8 cellular contexts compared by ENCODE assay signal in genomic region chr19:47414469-47414868, GRCh38. TPM values are rescaled to one million over a fixed set of nuclear protein-coding genes. Genes with fewer than 3 reads are reported as not detected.
A peak's percentile ranks its signal among the peaks of the same experiment; 100 is the strongest.
DNase-seq lines count a peak whose midpoint lies in the region; ATAC-seq, FAIRE-seq and TF ChIP-seq lines count a peak whose summit lies in the region.

No MANE protein-coding gene starts in this region.

- H3K9me3 ChIP-seq in Karpas-422 (ENCODE audit: low read length) (no peaks in the 10 kb centered on the region), mucosa of descending colon (no peaks in the 10 kb centered on the region)
- H3K9me3 ChIP-seq in CD8-positive, alpha-beta T cell (ENCODE audit: low read length) = no peaks in the 10 kb centered on the region

- H3K27ac Mint-ChIP-seq in WTC11 = no peak overlapping the region; the same call in 1 of the 2 replicates
- no peak overlapping the region for H3K27ac Mint-ChIP-seq in CD8-positive, alpha-beta T cell

- POLR2A ChIA-PET in WTC11 (lab: Charles Lee) = no interaction called here
- POLR2A ChIA-PET in CD8-positive, alpha-beta T cell (lab: Charles Lee) = no interaction called here

- no peaks in the 10 kb centered on the region for H3K9me2 ChIP-seq in Karpas-422 (replicated peaks; ENCODE audit: insufficient read depth, low read length)

- 0 out of 2 replicates have a peak, but pooled peaks have one; percentile 26 for TF ChIP-seq CTCF in WTC11 (IDR thresholded peaks at IDR 0.05)
- no peak for TF ChIP-seq CTCF in mucosa of descending colon (IDR thresholded peaks at IDR 0.05)
- TF ChIP-seq CTCF in CD8-positive, alpha-beta T cell (IDR thresholded peaks at IDR 0.05) = no peak

- H3K27me3 ChIP-seq in Karpas-422 (ENCODE audit: low read length) = no peaks in the 10 kb centered on the region
- peaks cover 20% of the 10 kb centered on the region for H3K27me3 ChIP-seq in CD8-positive, alpha-beta T cell (ENCODE audit: insufficient read depth, low read length)

- no peak overlapping the region for H3K27ac ChIP-seq in Karpas-422 (ENCODE audit: low read length)
- H3K27ac ChIP-seq in CD8-positive, alpha-beta T cell (ENCODE audit: low read depth, low read length) = no peak overlapping the region

- H3K9me3 Mint-ChIP-seq in WTC11 = no peaks in the 10 kb centered on the region
- H3K9me3 Mint-ChIP-seq in CD8-positive, alpha-beta T cell = no peaks in the 10 kb centered on the region

- H4K20me1 ChIP-seq in Karpas-422 (ENCODE audit: insufficient read depth, low read depth, low read length) = peaks cover 4% of the 10 kb centered on the region; the same call in 1 of the 2 replicates

- H3K27me3 Mint-ChIP-seq in WTC11 (ENCODE audit: low read depth) = peaks cover 39% of the 10 kb centered on the region
- peaks cover 44% of the 10 kb centered on the region for H3K27me3 Mint-ChIP-seq in CD8-positive, alpha-beta T cell (ENCODE audit: low read depth)

- peaks cover 28% of the 10 kb centered on the region for H3K4me1 Mint-ChIP-seq in WTC11
- H3K4me1 Mint-ChIP-seq in CD8-positive, alpha-beta T cell (ENCODE audit: low read depth) = peaks cover 14% of the 10 kb centered on the region

- CTCF ChIA-PET in WTC11 (lab: Charles Lee) = interaction anchor here (0.7 to 2.9 kb wide), 10 partner anchors 14 to 140 kb away, joined by 3 to 24 read pairs (median 4); partner anchors contain the start of genes DHX34 and INAFM1
- CTCF ChIA-PET in CD8-positive, alpha-beta T cell (lab: Charles Lee) = no interaction called here

- no peak overlapping the region for H2AFZ ChIP-seq in Karpas-422 (ENCODE audit: low read length)

- FAIRE-seq in GM19239 (lab: Jason Lieb, UNC) = no peak

- H3K4me3 ChIP-seq in Karpas-422 (ENCODE audit: low read length) (no peak overlapping the region), mucosa of descending colon (no peak overlapping the region)
- no peak overlapping the region for H3K4me3 ChIP-seq in CD8-positive, alpha-beta T cell (ENCODE audit: low read depth, low read length)

- peaks cover 15% of the 10 kb centered on the region for H3K36me3 Mint-ChIP-seq in WTC11
- H3K36me3 Mint-ChIP-seq in CD8-positive, alpha-beta T cell = no peaks in the 10 kb centered on the region

- intact Hi-C loops in mucosa of descending colon (cut with DNase I, micrococcal nuclease) = no loop called here
- intact Hi-C loops in CD8-positive, alpha-beta T cell (cut with DNase I, micrococcal nuclease) = no loop called here

- H3K79me2 ChIP-seq in Karpas-422 (ENCODE audit: low read length) = no peaks in the 10 kb centered on the region

- H3K9ac ChIP-seq in Karpas-422 (ENCODE audit: low read length) = no peak overlapping the region

- peak; percentile 59 for ATAC-seq in WTC11
- peak; percentile 61 for ATAC-seq in mucosa of descending colon
- no peak for ATAC-seq in CD8-positive, alpha-beta T cell

- no peaks in the 10 kb centered on the region for H3K36me3 ChIP-seq in Karpas-422 (ENCODE audit: insufficient read depth, low read length)
- H3K36me3 ChIP-seq in mucosa of descending colon (ENCODE audit: low read depth) = no peaks in the 10 kb centered on the region
- H3K36me3 ChIP-seq in CD8-positive, alpha-beta T cell (ENCODE audit: insufficient read depth, low read length) = no peaks in the 10 kb centered on the region

- peak; percentile 54 for DNase-seq in ELF-1 (ENCODE audit: low read depth, low spot score)
- peak; percentile 76 for DNase-seq in Karpas-422
- DNase-seq in WTC11 (ENCODE audit: low spot score) = peak; percentile 73
- no peak for DNase-seq in mucosa of descending colon
- DNase-seq in GM19239 (ENCODE audit: insufficient read length, low spot score) = no peak
- DNase-seq in islet precursor cell = no peak
- DNase-seq in activated CD4-positive, CD25-positive, alpha-beta regulatory T cell (lab: John Stamatoyannopoulos, UW) = no peak
- DNase-seq in CD8-positive, alpha-beta T cell = no peak

- no peak overlapping the region for H3K4me2 ChIP-seq in Karpas-422 (ENCODE audit: low read depth, low read length, poor library complexity, severe bottlenecking)

- no peak overlapping the region for H3K4me3 Mint-ChIP-seq in WTC11
- H3K4me3 Mint-ChIP-seq in CD8-positive, alpha-beta T cell = no peak overlapping the region

- no peaks in the 10 kb centered on the region for H3K4me1 ChIP-seq in Karpas-422 (ENCODE audit: low read length)
- no peaks in the 10 kb centered on the region for H3K4me1 ChIP-seq in mucosa of descending colon (ENCODE audit: low read depth)
- H3K4me1 ChIP-seq in CD8-positive, alpha-beta T cell (ENCODE audit: insufficient read depth, low read length) = peaks cover 18% of the 10 kb centered on the region

TF ChIP-seq in WTC11, 78 proteins besides CTCF, POLR2A, EP300 and RAD21:
- TF ChIP-seq ZNF121 (CRISPR knock-in tag; IDR thresholded peaks at IDR 0.05) = peak; percentile 72
- TF ChIP-seq SMAD3 (CRISPR knock-in tag; IDR thresholded peaks at IDR 0.05; ENCODE audit: borderline replicate concordance) = 0 out of 2 replicates have a peak, but pooled peaks have one; percentile 43
- 0 out of 2 replicates have a peak, but pooled peaks have one; percentile 27 for TF ChIP-seq SP1 (CRISPR knock-in tag; conservative IDR thresholded peaks at IDR 0.05)
- TF ChIP-seq FOXP1 (CRISPR knock-in tag; IDR thresholded peaks at IDR 0.05; ENCODE audit: borderline replicate concordance) = peak; percentile 84; the same call in 1 of the 2 replicates
- peak; percentile 46; the same call in 1 of the 2 replicates for TF ChIP-seq ATF2 (CRISPR knock-in tag; IDR thresholded peaks at IDR 0.05; ENCODE audit: borderline replicate concordance, low read depth)
- TF ChIP-seq OVOL2 (CRISPR knock-in tag; IDR thresholded peaks at IDR 0.05; ENCODE audit: borderline replicate concordance) = no peak
- no peak for TF ChIP-seq JUN (CRISPR knock-in tag; IDR thresholded peaks at IDR 0.05)
- no peak for TF ChIP-seq ZNF317 (CRISPR knock-in tag; IDR thresholded peaks at IDR 0.05; ENCODE audit: borderline replicate concordance, low read depth)
TF ChIP-seq in WTC11: peak in this region for 5.

RNA-seq across cellular contexts. Expression of gene MEIS3, which starts 4.9 kb away (rescaled TPM):
- total RNA-seq in Karpas-422 (2014; rRNA removed; shearing (Covaris generic); ENCODE audit: low replicate concordance) = 3.3 and 11.2 TPM in 2 replicates
- total RNA-seq in WTC11 (2021) (38.5 to 51.1 TPM (median 48.4 TPM) in 3 replicates), mucosa of descending colon (10 to 100 TPM in 1 of 3 donors, 1 to 10 TPM in 2; 2.1 to 11.6 (median 4.2) TPM)
- total RNA-seq in CD8-positive, alpha-beta T cell = not detected

RNA-seq across cellular contexts. Expression of gene SLC8A2, which starts 57.2 kb away (rescaled TPM):
- 0.22 TPM in 1 of 2 replicates, not detected in the other for total RNA-seq in Karpas-422 (2014; rRNA removed; shearing (Covaris generic); ENCODE audit: low replicate concordance)
- total RNA-seq in WTC11 (2021) = 6.5 to 8.5 TPM (median 6.8 TPM) in 3 replicates
- total RNA-seq in mucosa of descending colon = 10 to 100 TPM in 1 of 3 donors, 1 to 10 TPM in 1, under 1 TPM in 1; 0.75 to 17.5 (median 2.1) TPM
- total RNA-seq in CD8-positive, alpha-beta T cell = not detected

Comparison
In these comparisons a context has a peak if more than half of its experiments do, and no peak if none do; other contexts are left out.
1. DNase-seq: peak in ELF-1 (single experiment), Karpas-422 (single experiment) and WTC11 (single experiment); none in mucosa of descending colon (0 of 3), GM19239 (single experiment), islet precursor cell (single experiment), activated CD4-positive, CD25-positive, alpha-beta regulatory T cell (0 of 4) and CD8-positive, alpha-beta T cell (0 of 7).